In the genomic region with DNA sequence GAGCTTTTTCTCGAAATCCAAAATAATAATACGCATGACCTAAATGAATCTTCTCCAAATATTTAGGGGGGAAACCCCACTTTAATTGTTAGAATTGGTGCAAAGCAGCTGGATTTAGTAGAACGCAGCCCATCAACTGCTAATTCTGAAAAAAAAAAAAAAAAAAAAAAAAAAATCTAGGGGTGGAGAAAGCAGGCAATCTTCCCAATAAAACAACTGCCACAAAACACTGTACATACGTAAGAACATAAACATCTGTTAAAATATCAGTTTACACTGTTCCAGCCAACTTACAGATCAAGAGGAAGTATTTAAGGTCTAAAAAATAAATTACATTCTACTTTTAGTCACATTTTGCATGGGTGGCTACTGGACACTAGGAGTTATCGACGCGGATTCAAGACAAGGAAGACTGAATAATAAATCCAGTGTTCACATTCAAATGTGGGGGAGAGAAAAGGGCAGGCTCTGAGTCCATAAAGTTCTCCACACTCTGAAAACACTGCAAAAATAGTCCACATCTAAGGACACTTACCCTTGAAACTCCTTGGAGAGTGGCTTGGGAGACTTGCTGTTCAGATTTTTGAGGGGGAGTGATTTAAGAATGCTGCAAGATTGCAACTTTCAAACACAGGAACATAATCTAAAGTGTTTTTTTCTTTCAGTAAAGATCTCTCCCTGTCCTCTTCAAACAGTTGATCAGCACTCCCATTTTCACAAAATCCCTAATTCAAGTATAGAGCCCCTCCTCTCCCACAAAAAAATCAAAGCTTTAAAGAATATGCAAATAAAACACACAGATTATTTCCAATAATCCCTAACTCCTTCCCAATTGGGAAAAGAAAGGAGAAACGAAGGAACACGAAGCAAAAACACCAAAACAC, we compare ENCODE assay signal across 8 cellular contexts. TPM values are rescaled to one million over a fixed set of nuclear protein-coding genes. Genes with fewer than 3 reads are reported as not detected.
DNase-seq lines count a peak whose midpoint lies in the region; ATAC-seq and TF ChIP-seq lines count a peak whose summit lies in the region.

No MANE protein-coding gene starts in this region.

- in situ Hi-C loops in Caki2 (cut with HindIII; ENCODE audit: low pct_unique_long_range_greater_than_20kb, low sequenced_read_pairs) = no loop called here

- DNase-seq in Caki2 (ENCODE audit: low read depth) (peak; percentile 25), body of pancreas (no peak), lower leg skin (ENCODE audit: low spot score in 2 of 2) (no peak), mucosa of gallbladder (ENCODE audit: low spot score) (no peak), HPDE6-E6E7 (ENCODE audit: extremely low spot score) (no peak)
- no peak for DNase-seq in stimulated activated CD4-positive, alpha-beta T cell treated with anti-CD3 and anti-CD28 coated beads, Interleukin-1b, Interleukin-23, amount 100 ng/mL, for 48 hours

- no peaks in the 10 kb centered on the region for H3K9me3 ChIP-seq in KOPT-K1 (ENCODE audit: insufficient read depth, low read length, poor library complexity, severe bottlenecking)
- H3K9me3 ChIP-seq in body of pancreas = no peaks in the 10 kb centered on the region
- no peaks in the 10 kb centered on the region for H3K9me3 ChIP-seq in thymus (ENCODE audit: control insufficient read depth)

- TF ChIP-seq POLR2A in body of pancreas (IDR thresholded peaks at IDR 0.05) (no peak), lower leg skin (IDR thresholded peaks at IDR 0.05) (no peak)

- H3K27ac ChIP-seq in KOPT-K1 (ENCODE audit: low read depth, low read length, poor library complexity, severe bottlenecking) = peak overlapping the region; percentile 86
- H3K27ac ChIP-seq in body of pancreas = peak overlapping the region; percentile 98 to 100 (median 99)
- H3K27ac ChIP-seq in thymus (ENCODE audit: low read depth) = peak overlapping the region; percentile 98

- no peaks in the 10 kb centered on the region for H3K27me3 ChIP-seq in body of pancreas
- no peaks in the 10 kb centered on the region for H3K27me3 ChIP-seq in thymus (ENCODE audit: control insufficient read depth, insufficient read depth)

- intact Hi-C loops in body of pancreas (cut with DNase I) (no loop called here), lower leg skin (cut with DNase I; ENCODE audit: low total_unique reads) (no loop called here)

- peak in 1 of 7 experiments; percentile 7 for TF ChIP-seq CTCF in body of pancreas (IDR thresholded peaks at IDR 0.05)
- TF ChIP-seq CTCF in lower leg skin (IDR thresholded peaks at IDR 0.05) = no peak

- H3K36me3 ChIP-seq in KOPT-K1 (ENCODE audit: insufficient read depth, low read length) (peaks cover 26% of the 10 kb centered on the region), body of pancreas (replicated peaks in 1 of 2; ENCODE audit: insufficient read depth in 1 of 2, low read depth in 2 of 2) (no peaks in the 10 kb centered on the region), thymus (ENCODE audit: control insufficient read depth, insufficient read depth) (peaks cover 3% of the 10 kb centered on the region)

- WGBS in body of pancreas, 2 donors = 4 to 8% methylated on average over 9 of the region's 9 CpGs
- WGBS in lower leg skin, 2 donors = 12 to 13% methylated on average over 9 of the region's 9 CpGs
- 44% methylated on average over 9 of the region's 9 CpGs for WGBS in thymus

- no peak for ATAC-seq in body of pancreas

- H3K4me3 ChIP-seq in body of pancreas (peak overlapping the region; percentile 67 to 84), lower leg skin (ENCODE audit: low read depth, poor library complexity, severe bottlenecking) (peak overlapping the region; percentile 92), thymus (ENCODE audit: low read length) (peak overlapping the region; percentile 69)

- H3K4me1 ChIP-seq in body of pancreas (peaks cover 25% of the 10 kb centered on the region), thymus (ENCODE audit: control insufficient read depth, insufficient read depth, low read length) (peaks cover 12% of the 10 kb centered on the region)

RNA-seq across cellular contexts. Expression of a gene that starts 1.3 kb away (rescaled TPM):
- 27.9 and 28.9 TPM in 2 replicates for total RNA-seq in Caki2 (2014; rRNA removed; shearing (Covaris generic); ENCODE audit: low replicate concordance)
- 10 to 100 TPM; 10.9 to 15.3 TPM for total RNA-seq in body of pancreas
- total RNA-seq in lower leg skin = 10 to 100 TPM; 14.8 to 21.6 (median 17.1) TPM
- 11.4 TPM for polyA plus RNA-seq in thymus
- 55.1 TPM for total RNA-seq in mucosa of gallbladder
